ENCODE assay signal across 8 cellular contexts in genomic region chr11:131867457-131868257, GRCh38.
DNase-seq lines count a peak whose midpoint lies in the region; ATAC-seq and TF ChIP-seq lines count a peak whose summit lies in the region.

No MANE protein-coding gene starts in this region.

- no peaks in the 10 kb centered on the region for H3K79me2 ChIP-seq in OCI-LY1 (ENCODE audit: insufficient read depth, low read length)

- H3K4me1 ChIP-seq in OCI-LY1 (ENCODE audit: insufficient read depth, low read length, severe bottlenecking) (no peaks in the 10 kb centered on the region), colonic mucosa (no peaks in the 10 kb centered on the region), right lobe of liver (no peaks in the 10 kb centered on the region), aorta (ENCODE audit: control insufficient read depth in 1 of 2, insufficient read depth in 2 of 2, low read length in 2 of 2) (no peaks in the 10 kb centered on the region)

- DNase-seq in C1 segment of cervical spinal cord (lab: John Stamatoyannopoulos, UW) (peak in 13 of 14 donors; percentile 10 to 84 (median 48)), colonic mucosa (peak; percentile 46), right lobe of liver (peak; percentile 54 to 64 (median 55)), aorta (peak; percentile 73 to 79), NK-92 (lab: John Stamatoyannopoulos, UW; ENCODE audit: unreplicated experiment) (no peak)

- H3K9me3 ChIP-seq in OCI-LY1 (ENCODE audit: low read length), result no peaks in the 10 kb centered on the region
- no peaks in the 10 kb centered on the region for H3K9me3 ChIP-seq in colonic mucosa
- no peaks in the 10 kb centered on the region for H3K9me3 ChIP-seq in right lobe of liver
- no peaks in the 10 kb centered on the region for H3K9me3 ChIP-seq in aorta (ENCODE audit: control insufficient read depth, low read length)

- H3K27ac ChIP-seq in OCI-LY1 (ENCODE audit: low read depth, low read length, poor library complexity, severe bottlenecking) (no peak overlapping the region), colonic mucosa (no peak overlapping the region), right lobe of liver (no peak overlapping the region), aorta (ENCODE audit: low read depth in 1 of 2, low read length in 2 of 2) (no peak overlapping the region)

- H3K36me3 ChIP-seq in OCI-LY1 (ENCODE audit: insufficient read depth, low read length) (no peaks in the 10 kb centered on the region), colonic mucosa (no peaks in the 10 kb centered on the region), right lobe of liver (no peaks in the 10 kb centered on the region), aorta (ENCODE audit: control insufficient read depth in 1 of 2, insufficient read depth in 2 of 2, low read length in 1 of 2) (no peaks in the 10 kb centered on the region)

- ATAC-seq in GM18861 (IDR thresholded peaks at IDR 0.05; ENCODE audit: unreplicated experiment), result peak; percentile 80
- peak; percentile 81 for ATAC-seq in HG03520 (IDR thresholded peaks at IDR 0.05; ENCODE audit: unreplicated experiment)
- peak; percentile 60 to 85 (median 72) for ATAC-seq in right lobe of liver
- no peak for ATAC-seq in aorta (ENCODE audit: low FRiP score)

- intact Hi-C loops in colonic mucosa (cut with DNase I), result loop anchor here (5.0 to 10.0 kb wide), 2 partner anchors 165 to 257 kb away; no protein-coding TSS in a partner anchor
- intact Hi-C loops in right lobe of liver (cut with DNase I), result loop anchor here in 1 of 2 donors (10.0 kb wide), 1 partner anchor 257 kb away; no protein-coding TSS in a partner anchor
- intact Hi-C loops in aorta (cut with DNase I), result no loop called here

- H3K27me3 ChIP-seq in OCI-LY1 (ENCODE audit: insufficient read depth, low read length) (no peaks in the 10 kb centered on the region), colonic mucosa (no peaks in the 10 kb centered on the region), right lobe of liver (no peaks in the 10 kb centered on the region), aorta (ENCODE audit: control insufficient read depth in 1 of 2, insufficient read depth in 2 of 2, low read length in 1 of 2) (no peaks in the 10 kb centered on the region)

- H3K9ac ChIP-seq in OCI-LY1 (ENCODE audit: low read length), result no peak overlapping the region
- H3K9ac ChIP-seq in colonic mucosa (ENCODE audit: low read depth in 2 of 2, low read length in 2 of 2), result no peak overlapping the region

- no peaks in the 10 kb centered on the region for H4K20me1 ChIP-seq in OCI-LY1 (ENCODE audit: insufficient read depth, low read length)

- no peak overlapping the region for H2AFZ ChIP-seq in OCI-LY1 (ENCODE audit: low read length)

- peak; percentile 52 for TF ChIP-seq CTCF in OCI-LY1 (IDR thresholded peaks at IDR 0.05; ENCODE audit: low read length)
- TF ChIP-seq CTCF in colonic mucosa (IDR thresholded peaks at IDR 0.05), result peak; percentile 45
- peak; percentile 50 to 64 (median 58) for TF ChIP-seq CTCF in right lobe of liver (IDR thresholded peaks at IDR 0.05)

- no peaks in the 10 kb centered on the region for H3K9me2 ChIP-seq in OCI-LY1 (ENCODE audit: low read depth, low read length)

- no peak for TF ChIP-seq POLR2A in right lobe of liver (IDR thresholded peaks at IDR 0.05)

- H3K4me3 ChIP-seq in OCI-LY1 (ENCODE audit: low read depth, low read length, poor library complexity, severe bottlenecking) (no peak overlapping the region), colonic mucosa (no peak overlapping the region), right lobe of liver (no peak overlapping the region), aorta (ENCODE audit: low read length in 2 of 2) (no peak overlapping the region)

- 32% methylated on average over 9 of the region's 10 CpGs for WGBS in right lobe of liver (ENCODE audit: insufficient coverage, low coverage, low lambda C conversion rate, missing lambda C conversion rate)
- WGBS in aorta, 2 donors, result 33 to 37% methylated on average over 10 of the region's 10 CpGs

- no peaks in the 10 kb centered on the region for H3F3A ChIP-seq in OCI-LY1 (ENCODE audit: insufficient read depth, low read length)

- no peak overlapping the region for H3K4me2 ChIP-seq in OCI-LY1 (ENCODE audit: low read length)
